19 cellular contexts compared by ENCODE assay signal in the genomic region with DNA sequence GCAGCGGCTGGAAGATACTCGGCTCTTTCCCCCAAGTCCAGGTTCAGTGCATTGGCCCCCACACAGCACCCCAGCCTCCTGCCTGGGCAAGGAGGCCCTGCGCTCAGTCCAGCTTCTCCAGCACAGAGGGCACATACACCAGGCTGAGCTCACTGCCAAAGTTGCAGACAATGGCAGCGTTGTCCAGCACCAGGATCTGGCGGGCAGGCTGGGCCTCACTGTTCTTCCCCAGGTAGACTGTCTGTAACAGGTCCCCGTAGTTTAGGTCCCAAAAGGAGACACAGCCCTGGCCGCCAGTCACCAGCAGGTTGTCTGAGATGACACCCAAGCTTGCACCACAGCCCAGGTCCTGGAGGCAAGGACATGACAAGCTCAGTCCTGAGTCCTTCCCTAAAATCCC. TPM values are rescaled to one million over a fixed set of nuclear protein-coding genes. Genes with fewer than 3 reads are reported as not detected.
A peak's percentile ranks its signal among the peaks of the same experiment; 100 is the strongest.
DNase-seq lines count a peak whose midpoint lies in the region; ATAC-seq, FAIRE-seq and TF ChIP-seq lines count a peak whose summit lies in the region.
"Had no signal": no experiment of that assay in that cellular context is flagged by ENCODE, and none has a peak within 500 bp of the region (broad histone marks: within the 10 kb centered on the region; RNA-seq: fewer than 3 reads in every experiment).

No MANE protein-coding gene starts in this region.

- H4K5ac ChIP-seq in H1 (ENCODE audit: insufficient read length, low read depth, low read length): no peak overlapping the region

- H3K4me3 ChIP-seq in OCI-LY7 (ENCODE audit: low read depth, low read length, poor library complexity, severe bottlenecking) (no peak overlapping the region), H1 (ENCODE audit: extremely low read depth in 1 of 4, insufficient read depth in 2 of 4, low read depth in 3 of 4, low read length in 4 of 4) (no peak overlapping the region)
- H3K4me3 ChIP-seq: cardiac muscle cell, heart right ventricle had no signal

- peak overlapping the region; percentile 43 for H4K8ac ChIP-seq in H1 (ENCODE audit: extremely low read depth, insufficient read depth, low read length)

- H3K23ac ChIP-seq in H1 (ENCODE audit: insufficient read length): no peak overlapping the region

- no peak overlapping the region for H4K91ac ChIP-seq in H1 (replicated peaks; ENCODE audit: insufficient read length, low read length)

- H3K27ac ChIP-seq in OCI-LY7 (ENCODE audit: low read depth, low read length, poor library complexity, severe bottlenecking) (no peak overlapping the region), H1 (ENCODE audit: low read depth, low read length) (no peak overlapping the region)
- H3K27ac ChIP-seq: cardiac muscle cell, heart right ventricle had no signal

- POLR2A ChIA-PET in OCI-LY7 (lab: Charles Lee): no interaction called here
- POLR2A ChIA-PET in H1 (lab: Charles Lee; ENCODE audit: partially characterized antibody): interaction anchor here (0.9 to 1.2 kb wide), 3 partner anchors 9 to 170 kb away, joined by 3 to 4 read pairs (median 4); no protein-coding TSS in a partner anchor

- no peak for TF ChIP-seq RAD21 in H1 (IDR thresholded peaks at IDR 0.05 in 1 of 2, conservative IDR thresholded peaks at IDR 0.05 in 1 of 2; ENCODE audit: low read depth in 2 of 2, low read length in 2 of 2)

- H3K79me1 ChIP-seq in H1 (ENCODE audit: low read depth, low read length): no peaks in the 10 kb centered on the region

- H3K4ac ChIP-seq in H1 (replicated peaks; ENCODE audit: insufficient read length, low read depth, low read length): no peak overlapping the region

- TF ChIP-seq EP300 in H1 (IDR thresholded peaks at IDR 0.05; ENCODE audit: borderline replicate concordance in 1 of 2, low read depth in 2 of 2, low read length in 2 of 2): no peak

- no peak overlapping the region for H3K14ac ChIP-seq in H1 (ENCODE audit: insufficient read length)

- H2AFZ ChIP-seq in OCI-LY7 (ENCODE audit: low read length): no peak overlapping the region
- no peak overlapping the region for H2AFZ ChIP-seq in H1 (ENCODE audit: low read length)

- 92% methylated on average over 7 of the region's 7 CpGs; no CpG with 5 or more reads in 1 of the 2 experiments for WGBS in H1 (ENCODE audit: extremely low coverage in 1 of 2, insufficient coverage in 1 of 2, insufficient read length in 1 of 2, insufficient replicate concordance in 2 of 2, low coverage in 1 of 2, low lambda C conversion rate in 2 of 2, missing lambda C conversion rate in 1 of 2), 2 experiments

- H3K36me3 ChIP-seq in OCI-LY7 (ENCODE audit: insufficient read depth, low read length) (peaks cover 78% of the 10 kb centered on the region), H1 (ENCODE audit: control insufficient read depth in 2 of 4, insufficient read depth in 4 of 4, low read length in 3 of 4) (peaks cover 21 to 72% (median 33%) of the 10 kb centered on the region in 4 experiments)

- H3K9me3 ChIP-seq in OCI-LY7 (ENCODE audit: low read length) (no peaks in the 10 kb centered on the region), H1 (ENCODE audit: insufficient read depth in 2 of 2, low read depth in 1 of 2, low read length in 1 of 2) (peaks cover 0 to 7% of the 10 kb centered on the region in 2 experiments; a peak in 1 of 4 replicates)
- H3K9me3 ChIP-seq: heart right ventricle had no signal

- BruUV-seq in OCI-LY7 (replicated peaks; lab: Mats Ljungman, UMichigan): TSS peak; percentile 81

- no peak overlapping the region for H3K4me2 ChIP-seq in OCI-LY7 (ENCODE audit: low read length)
- H3K4me2 ChIP-seq in H1 (ENCODE audit: insufficient read depth in 1 of 2, low read depth in 2 of 2, low read length in 2 of 2): no peak overlapping the region

- no peak overlapping the region for H3K9ac ChIP-seq in H1 (replicated peaks in 1 of 4; ENCODE audit: extremely low read depth in 1 of 4, low read depth in 3 of 4, low read length in 3 of 4)

- no peak overlapping the region for H2BK120ac ChIP-seq in H1 (replicated peaks; ENCODE audit: low read depth, low read length)

- H2BK12ac ChIP-seq in H1 (ENCODE audit: low read depth, low read length): no peak overlapping the region

- no peak overlapping the region; the same call in 1 of the 2 replicates for H2BK5ac ChIP-seq in H1 (ENCODE audit: low read depth, low read length)

- H2BK20ac ChIP-seq in H1 (ENCODE audit: low read length): no peak overlapping the region

- no peak overlapping the region for H3K18ac ChIP-seq in H1 (ENCODE audit: extremely low read depth, low read length)

- H3K56ac ChIP-seq in H1 (replicated peaks; ENCODE audit: insufficient read length, low read depth, low read length): no peak overlapping the region

- H3K27me3 ChIP-seq in H1 (replicated peaks in 1 of 4; ENCODE audit: control insufficient read depth in 3 of 4, extremely low read depth in 1 of 4, insufficient read depth in 3 of 4, low read length in 3 of 4): no peaks in the 10 kb centered on the region
- H3K27me3 ChIP-seq: cardiac muscle cell, heart right ventricle had no signal

- no peaks in the 10 kb centered on the region for H3K4me1 ChIP-seq in OCI-LY7 (ENCODE audit: insufficient read depth, low read length, poor library complexity, severe bottlenecking)
- H3K4me1 ChIP-seq in H1 (replicated peaks in 1 of 4; ENCODE audit: control insufficient read depth in 3 of 4, insufficient read depth in 4 of 4, low read length in 3 of 4): no peaks in the 10 kb centered on the region; a peak in 2 of 7 replicates
- H3K4me1 ChIP-seq: heart right ventricle had no signal

- DNase-seq in Ammon's horn (ENCODE audit: low spot score): peak; percentile 91
- DNase-seq in OCI-LY7 (ENCODE audit: low spot score): no peak
- no peak for DNase-seq in H1 (ENCODE audit: low read depth in 1 of 2, low spot score in 2 of 2)
- DNase-seq in posterior vena cava (ENCODE audit: low spot score): peak; percentile 71
- DNase-seq in SHP77 (lab: John Stamatoyannopoulos, UW): no peak
- DNase-seq in mucosa of gallbladder (ENCODE audit: low spot score): no peak
- DNase-seq: activated B cell treated with CpG ODN at 0.5 μM for 24 hours; activated CD8-positive, alpha-beta T cell treated with anti-CD3 and anti-CD28 coated beads, Interleukin-2, amount 10 ng/mL, durations not matched to agents 7 days and 5 days; activated naive CD8-positive, alpha-beta T cell treated with anti-CD3 and anti-CD28 coated beads, Interleukin-2, amount 50 U/mL, for 24 hours; effector CD8-positive, alpha-beta T cell; heart right ventricle; islet precursor cell; Kasumi-1; NCI-H2171; stimulated activated CD4-positive, alpha-beta T cell treated with anti-CD3 and anti-CD28 coated beads, Interleukin-12 subunit alpha, Interleukin-12 subunit beta, amount 100 ng/mL, for 4 hours had no signal

- H3K79me2 ChIP-seq in OCI-LY7 (ENCODE audit: insufficient read depth, low read depth, low read length) (no peaks in the 10 kb centered on the region), H1 (ENCODE audit: control insufficient read depth in 1 of 2, insufficient read depth in 2 of 2, low read length in 2 of 2) (no peaks in the 10 kb centered on the region)

- ATAC-seq in GM21447 (IDR thresholded peaks at IDR 0.05; ENCODE audit: unreplicated experiment) (no peak), GM21360 (IDR thresholded peaks at IDR 0.05; ENCODE audit: unreplicated experiment) (no peak)
- ATAC-seq: activated CD8-positive, alpha-beta T cell treated with anti-CD3 and anti-CD28 coated beads, Interleukin-2, amount 10 ng/mL, durations not matched to agents 7 days and 5 days; activated naive CD8-positive, alpha-beta T cell treated with anti-CD3 and anti-CD28 coated beads, Interleukin-2, amount 50 U/mL, for 24 hours had no signal

- CTCF ChIA-PET in OCI-LY7 (lab: Charles Lee; ENCODE audit: unreplicated experiment) (no interaction called here), H1 (lab: Charles Lee; ENCODE audit: partially characterized antibody) (interaction anchor here (1.0 to 2.1 kb wide), 3 partner anchors 8 to 40 kb away, joined by 3 to 20 read pairs (median 5); no protein-coding TSS in a partner anchor)

- FAIRE-seq in H1 (lab: Jason Lieb, UNC): no peak
- FAIRE-seq: D721Med had no signal

- intact Hi-C loops in OCI-LY7 (cut with micrococcal nuclease; ENCODE audit: unreplicated experiment) (no loop called here), posterior vena cava (cut with DNase I) (no loop called here)

- H4K20me1 ChIP-seq in OCI-LY7 (ENCODE audit: insufficient read depth, low read length) (no peaks in the 10 kb centered on the region), H1 (replicated peaks in 1 of 2; ENCODE audit: control insufficient read depth in 1 of 2, insufficient read depth in 2 of 2, low read length in 2 of 2) (peaks cover 0 to 22% of the 10 kb centered on the region in 2 experiments)

- no peaks in the 10 kb centered on the region for H3K23me2 ChIP-seq in H1 (ENCODE audit: low read depth, low read length)

- H3K9me2 ChIP-seq in OCI-LY7 (ENCODE audit: insufficient read depth, low read length): no peaks in the 10 kb centered on the region

- TF ChIP-seq CTCF in OCI-LY7 (conservative IDR thresholded peaks at IDR 0.05; ENCODE audit: low read length) (no peak), H1 (IDR thresholded peaks at IDR 0.05; ENCODE audit: control extremely low read depth in 1 of 3, insufficient read depth in 1 of 3, low read depth in 1 of 3, low read length in 3 of 3) (no peak)

- H2BK15ac ChIP-seq in H1 (ENCODE audit: low read length): no peak overlapping the region

- TF ChIP-seq POLR2A in H1 (IDR thresholded peaks at IDR 0.05; ENCODE audit: control extremely low read depth in 1 of 2, low read depth in 2 of 2, low read length in 2 of 2): no peak

- no peak overlapping the region for H2AK5ac ChIP-seq in H1 (ENCODE audit: low read depth, low read length)

TF ChIP-seq in H1, 55 proteins besides CTCF, POLR2A, EP300 and RAD21 (continues in another document):
- no peak for TF ChIP-seq CBX5 (IDR thresholded peaks at IDR 0.05; ENCODE audit: low read depth, low read length)

RNA-seq across cellular contexts. Expression of gene PTPN23, which starts 32.9 kb away (rescaled TPM):
- 13.6 and 15.5 TPM in 2 replicates for total RNA-seq in OCI-LY7 (2014; rRNA removed; shearing (Covaris generic))
- total RNA-seq in OCI-LY7 (2022) (40.0 and 41.1 TPM in 2 replicates), posterior vena cava (10 to 100 TPM; 30.8 to 32.4 TPM), mucosa of gallbladder (58.2 TPM)
- total RNA-seq in H1 (2021; fragmentation: NEBNext Ultra II Directional; extraction: Animal tissue kit (Norgen Biotek cat#: 25700)): 44.1 and 46.7 TPM in 2 replicates
- polyA plus RNA-seq in H1 (2011; rRNA removed): 2.9 and 5.5 TPM in 2 replicates
- polyA plus RNA-seq in H1 (2011; cell fraction: cytosol; rRNA removed): 2.5 TPM
- 23.5 TPM for polyA plus RNA-seq in H1 (2011; cell fraction: nucleus; rRNA removed)
- 27.9 to 39.5 TPM (median 35.9 TPM) in 4 replicates for polyA plus RNA-seq in H1 (2012, experiment 1 of 2)
- polyA plus RNA-seq in H1 (2012, experiment 2 of 2): 29.6 TPM
- 27.1 TPM for polyA plus RNA-seq in H1 (2013, experiment 1 of 2)
- 29.4 TPM for polyA plus RNA-seq in H1 (2013, experiment 2 of 2)
- polyA minus RNA-seq in H1 (2011; rRNA and poly(A)+ RNA removed): 12.3 and 13.7 TPM in 2 replicates
- 13.4 TPM for polyA minus RNA-seq in H1 (2011; cell fraction: cytosol; rRNA and poly(A)+ RNA removed)
- polyA minus RNA-seq in H1 (2011; cell fraction: nucleus; rRNA and poly(A)+ RNA removed): 23.1 TPM

Comparison
In these comparisons a context has a peak if more than half of its experiments do, and no peak if none do; other contexts are left out.
1. DNase-seq: peak in Ammon's horn (single experiment) and posterior vena cava (single experiment); none in OCI-LY7 (single experiment), H1 (0 of 2), SHP77 (0 of 2) and mucosa of gallbladder (single experiment).